15 cellular contexts compared by ENCODE assay signal in the genomic region with DNA sequence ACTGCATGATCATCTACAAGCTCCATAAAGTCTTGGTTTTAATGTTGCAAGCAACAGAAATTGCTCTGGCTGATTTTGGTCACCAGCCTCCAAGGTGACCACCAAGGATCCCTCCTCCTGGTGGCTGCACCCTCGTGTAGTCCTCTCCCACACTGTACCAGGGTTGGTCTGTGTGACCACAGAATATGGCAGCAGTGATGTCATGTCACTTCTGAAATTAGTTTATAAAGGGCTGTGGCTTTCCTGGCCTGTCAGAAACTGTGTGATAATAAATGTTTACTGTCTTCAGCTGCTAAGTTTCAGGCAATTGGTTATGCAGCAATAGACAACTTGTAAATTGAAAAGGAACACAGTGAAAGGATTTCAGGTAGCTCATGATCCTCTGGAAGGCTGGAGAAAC.
DNase-seq lines count a peak whose midpoint lies in the region; ATAC-seq and TF ChIP-seq lines count a peak whose summit lies in the region.
"Had no signal": no experiment of that assay in that cellular context is flagged by ENCODE, and none has a peak within 500 bp of the region (broad histone marks: within the 10 kb centered on the region; RNA-seq: fewer than 3 reads in every experiment).

No MANE protein-coding gene starts in this region.

- ATAC-seq in GM18868 (IDR thresholded peaks at IDR 0.05; ENCODE audit: unreplicated experiment) (peak; percentile 64), HG02973 (IDR thresholded peaks at IDR 0.05; ENCODE audit: unreplicated experiment) (no peak)
- ATAC-seq: lower lobe of right lung, right cardiac atrium had no signal

- TF ChIP-seq CTCF in GM20000 (IDR thresholded peaks at IDR 0.05; ENCODE audit: extremely low read depth, missing control alignments), result no peak

- DNase-seq in GM20000 (ENCODE audit: low spot score), result peak; percentile 2
- peak; percentile 17 for DNase-seq in activated CD4-positive, CD25-positive, alpha-beta regulatory T cell treated with anti-CD3 and anti-CD28 coated beads, Interleukin-2, amount 50 U/mL, for 72 hours
- DNase-seq in islet precursor cell, result peak; percentile 41
- DNase-seq in RKO (ENCODE audit: low spot score), result no peak
- no peak for DNase-seq in NCI-H128 (lab: John Stamatoyannopoulos, UW; ENCODE audit: unreplicated experiment)
- DNase-seq in nucleus accumbens (lab: John Stamatoyannopoulos, UW), result no peak
- DNase-seq: activated B cell treated with CpG ODN at 0.5 μM for 24 hours, AML-193, foreskin fibroblast, lower lobe of right lung, NCI-H2029 treated with DMSO at 0.1 percent for 48 hours, NCI-H446, right cardiac atrium had no signal

Comparison
In these comparisons a context has a peak if more than half of its experiments do, and no peak if none do; other contexts are left out.
1. DNase-seq: peak in GM20000 (single experiment), activated CD4-positive, CD25-positive, alpha-beta regulatory T cell treated with anti-CD3 and anti-CD28 coated beads, Interleukin-2, amount 50 U/mL, for 72 hours (single experiment) and islet precursor cell (single experiment); none in RKO (single experiment), NCI-H128 (single experiment) and nucleus accumbens (0 of 56).